10 cellular contexts compared by ENCODE assay signal in genomic region chr12:117032593-117033381, GRCh38.
DNase-seq lines count a peak whose midpoint lies in the region; ATAC-seq and TF ChIP-seq lines count a peak whose summit lies in the region.
"Had no signal": no experiment of that assay in that cellular context is flagged by ENCODE, and none has a peak within 500 bp of the region (broad histone marks: within the 10 kb centered on the region; RNA-seq: fewer than 3 reads in every experiment).

No MANE protein-coding gene starts in this region.

- no peaks in the 10 kb centered on the region for H3K4me1 ChIP-seq in HCT116 (ENCODE audit: control insufficient read depth in 1 of 2, insufficient read depth in 2 of 2, low read length in 2 of 2)
- H3K4me1 ChIP-seq in SJCRH30: no peaks in the 10 kb centered on the region
- peaks cover 0 to 16% (median 14%) of the 10 kb centered on the region in 4 donors for H3K4me1 ChIP-seq in sigmoid colon
- H3K4me1 ChIP-seq in esophagus muscularis mucosa: peaks cover 17 to 27% (median 19%) of the 10 kb centered on the region in 4 donors

- RAD21 ChIA-PET in HCT116 (lab: Charles Lee; ENCODE audit: low non-redundant PET in 1 of 2, low total read pairs in 2 of 2, uncharacterized antibody in 2 of 2, unreplicated experiment in 2 of 2): no interaction called here

- no peak overlapping the region for H3K9ac ChIP-seq in HCT116 (ENCODE audit: low read length)

- H3K27ac Mint-ChIP-seq in activated naive CD4-positive, alpha-beta T cell treated with anti-CD3 and anti-CD28 coated beads, Interleukin-2, amount 50 U/mL, for 72 hours: no peak overlapping the region
- H3K27ac Mint-ChIP-seq: dendritic cell treated with granulocyte-macrophage colony-stimulating factor and Interleukin-4, amounts not matched to agents 40 ng/mL and 50 ng/mL, for 4 days had no signal

- TF ChIP-seq POLR2A in HCT116 (IDR thresholded peaks at IDR 0.05; ENCODE audit: borderline replicate concordance, extremely low read depth, insufficient read depth, insufficient read length) (no peak), sigmoid colon (IDR thresholded peaks at IDR 0.05) (no peak), esophagus muscularis mucosa (IDR thresholded peaks at IDR 0.05; ENCODE audit: low read depth) (no peak)

- no peaks in the 10 kb centered on the region for H3K36me3 Mint-ChIP-seq in activated naive CD4-positive, alpha-beta T cell treated with anti-CD3 and anti-CD28 coated beads, Interleukin-2, amount 50 U/mL, for 72 hours

- no peaks in the 10 kb centered on the region for H3K9me3 ChIP-seq in HCT116 (ENCODE audit: control insufficient read depth in 1 of 2, insufficient read depth in 1 of 2, low read depth in 1 of 2, low read length in 2 of 2)
- H3K9me3 ChIP-seq in SJCRH30 (replicated peaks): no peaks in the 10 kb centered on the region
- no peaks in the 10 kb centered on the region for H3K9me3 ChIP-seq in sigmoid colon
- H3K9me3 ChIP-seq in esophagus muscularis mucosa: no peaks in the 10 kb centered on the region

- H3K9me3 Mint-ChIP-seq in activated naive CD4-positive, alpha-beta T cell treated with anti-CD3 and anti-CD28 coated beads, Interleukin-2, amount 50 U/mL, for 72 hours: no peaks in the 10 kb centered on the region
- H3K9me3 Mint-ChIP-seq: dendritic cell treated with granulocyte-macrophage colony-stimulating factor and Interleukin-4, amounts not matched to agents 40 ng/mL and 50 ng/mL, for 4 days had no signal

- H3K27me3 ChIP-seq in HCT116 (ENCODE audit: insufficient read depth, low read length) (no peaks in the 10 kb centered on the region), SJCRH30 (no peaks in the 10 kb centered on the region), sigmoid colon (peaks cover 9 to 49% (median 37%) of the 10 kb centered on the region in 3 donors), esophagus muscularis mucosa (peaks cover 0 to 43% (median 18%) of the 10 kb centered on the region in 4 donors)

- no peak for TF ChIP-seq EP300 in sigmoid colon (IDR thresholded peaks at IDR 0.05)
- TF ChIP-seq EP300 in esophagus muscularis mucosa (IDR thresholded peaks at IDR 0.05): no peak

- no peak for DNase-seq in HCT116 (ENCODE audit: low read depth, low spot score)
- DNase-seq in SJCRH30: peak; percentile 53 to 54
- no peak for DNase-seq in left ventricle myocardium superior
- peak; percentile 67 for DNase-seq in sigmoid colon
- DNase-seq in esophagus muscularis mucosa (ENCODE audit: extremely low spot score): no peak
- DNase-seq in activated naive CD4-positive, alpha-beta T cell (lab: John Stamatoyannopoulos, UW): no peak
- no peak for DNase-seq in activated naive CD4-positive, alpha-beta T cell treated with anti-CD3 and anti-CD28 coated beads, Interleukin-2, amount 50 U/mL, for 72 hours (ENCODE audit: low spot score in 2 of 2)
- DNase-seq: NCI-H2081 treated with DMSO at 0.1 percent for 48 hours had no signal

- BruUV-seq in HCT116 (replicated peaks; lab: Mats Ljungman, UMichigan): no TSS peak

- H3K27ac ChIP-seq in HCT116 (ENCODE audit: low read depth, low read length) (no peak overlapping the region), SJCRH30 (no peak overlapping the region), sigmoid colon (no peak overlapping the region), esophagus muscularis mucosa (replicated peaks in 1 of 4) (no peak overlapping the region)

- H3K36me3 ChIP-seq in HCT116 (ENCODE audit: control insufficient read depth in 1 of 2, insufficient read depth in 2 of 2, low read length in 2 of 2): no peaks in the 10 kb centered on the region
- H3K36me3 ChIP-seq in SJCRH30: no peaks in the 10 kb centered on the region
- H3K36me3 ChIP-seq in sigmoid colon: peaks cover 0 to 23% (median 10%) of the 10 kb centered on the region in 4 donors
- H3K36me3 ChIP-seq in esophagus muscularis mucosa: peaks cover 8 to 28% (median 21%) of the 10 kb centered on the region in 4 donors

- intact Hi-C loops in HCT116 (cut with micrococcal nuclease) (no loop called here), left ventricle myocardium superior (cut with micrococcal nuclease) (no loop called here), sigmoid colon (cut with DNase I) (no loop called here), esophagus muscularis mucosa (cut with DNase I) (no loop called here)

- H4K20me1 ChIP-seq in HCT116 (ENCODE audit: insufficient read depth): no peaks in the 10 kb centered on the region

- ATAC-seq in HCT116: peak; percentile 25; the same call in 1 of the 2 replicates
- ATAC-seq in left ventricle myocardium superior: peak; percentile 32
- ATAC-seq in HG03571 (IDR thresholded peaks at IDR 0.05; ENCODE audit: unreplicated experiment): no peak
- ATAC-seq in activated naive CD4-positive, alpha-beta T cell treated with anti-CD3 and anti-CD28 coated beads, Interleukin-2, amount 50 U/mL, for 72 hours: no peak

- H3K9me2 ChIP-seq in HCT116 (ENCODE audit: insufficient read depth): no peaks in the 10 kb centered on the region

- no peaks in the 10 kb centered on the region for H3K79me2 ChIP-seq in HCT116 (ENCODE audit: insufficient read depth, low read length)

- CTCF ChIA-PET in HCT116 (lab: Charles Lee): no interaction called here

- 26 to 34% methylated on average over 34 of the region's 34 CpGs for WGBS in sigmoid colon, 2 donors
- WGBS in esophagus muscularis mucosa: 32% methylated on average over 6 of the region's 34 CpGs

- no peak for TF ChIP-seq CTCF in HCT116 (IDR thresholded peaks at IDR 0.05 in 2 of 3, conservative IDR thresholded peaks at IDR 0.05 in 1 of 3; ENCODE audit: borderline replicate concordance in 1 of 3, insufficient read depth in 1 of 3, low read depth in 2 of 3, low read length in 2 of 3)
- no peak for TF ChIP-seq CTCF in sigmoid colon (IDR thresholded peaks at IDR 0.05)
- no peak for TF ChIP-seq CTCF in esophagus muscularis mucosa (IDR thresholded peaks at IDR 0.05)

- POLR2A ChIA-PET in HCT116 (lab: Charles Lee): no interaction called here

- H3K4me3 ChIP-seq in HCT116 (replicated peaks in 1 of 2; ENCODE audit: low read depth in 1 of 2, low read length in 2 of 2): no peak overlapping the region
- no peak overlapping the region for H3K4me3 ChIP-seq in SJCRH30
- peak overlapping the region in 2 of 4 donors; percentile 11 to 12 for H3K4me3 ChIP-seq in sigmoid colon
- H3K4me3 ChIP-seq in esophagus muscularis mucosa: peak overlapping the region in 2 of 4 donors; percentile 9 to 20

- TF ChIP-seq RAD21 in HCT116 (IDR thresholded peaks at IDR 0.05; ENCODE audit: low read depth): no peak

- no peak overlapping the region for H3K4me2 ChIP-seq in HCT116 (ENCODE audit: low read length)

- no peak overlapping the region for H2AFZ ChIP-seq in HCT116 (ENCODE audit: low read depth, low read length, poor library complexity, severe bottlenecking)

TF ChIP-seq in HCT116, 20 proteins besides CTCF, POLR2A, EP300 and RAD21 (continues in another document):
- no peak for TF ChIP-seq CEBPB (IDR thresholded peaks at IDR 0.05; ENCODE audit: low read depth)
- no peak for TF ChIP-seq ATF3 (IDR thresholded peaks at IDR 0.05)
- TF ChIP-seq FOSL1 (IDR thresholded peaks at IDR 0.05; ENCODE audit: low read depth): no peak
- no peak for TF ChIP-seq EGR1 (IDR thresholded peaks at IDR 0.05; ENCODE audit: low read depth)
- TF ChIP-seq JUND (IDR thresholded peaks at IDR 0.05): no peak
- no peak for TF ChIP-seq REST (IDR thresholded peaks at IDR 0.05; ENCODE audit: low read depth)
- TF ChIP-seq SP1 (IDR thresholded peaks at IDR 0.05; ENCODE audit: low read depth): no peak
- no peak for TF ChIP-seq EZH2phosphoT487 (IDR thresholded peaks at IDR 0.05; ENCODE audit: borderline replicate concordance)
- no peak for TF ChIP-seq TCF7L2 (IDR thresholded peaks at IDR 0.05; ENCODE audit: borderline replicate concordance, extremely low read depth, insufficient read depth, insufficient read length)
- TF ChIP-seq ELF1 (IDR thresholded peaks at IDR 0.05; ENCODE audit: borderline replicate concordance, low read depth): no peak
- no peak for TF ChIP-seq POLR2AphosphoS5 (IDR thresholded peaks at IDR 0.05; ENCODE audit: low read depth, low read length)
- TF ChIP-seq ZFX (IDR thresholded peaks at IDR 0.05): no peak
- TF ChIP-seq YY1 (IDR thresholded peaks at IDR 0.05; ENCODE audit: extremely low read depth, insufficient replicate concordance, low read depth, low read length): no peak
- no peak for TF ChIP-seq MAX (IDR thresholded peaks at IDR 0.05)
- no peak for TF ChIP-seq EZH2 (IDR thresholded peaks at IDR 0.05)
- TF ChIP-seq SRF (IDR thresholded peaks at IDR 0.05; ENCODE audit: low read depth): no peak

Comparison
In these comparisons a context has a peak if more than half of its experiments do, and no peak if none do; other contexts are left out.
1. ATAC-seq: peak in HCT116 (single experiment) and left ventricle myocardium superior (single experiment); none in HG03571 (single experiment) and activated naive CD4-positive, alpha-beta T cell treated with anti-CD3 and anti-CD28 coated beads, Interleukin-2, amount 50 U/mL, for 72 hours (0 of 2).
2. DNase-seq: peak in SJCRH30 (2 of 2) and sigmoid colon (single experiment); none in HCT116 (single experiment), left ventricle myocardium superior (single experiment), esophagus muscularis mucosa (single experiment), activated naive CD4-positive, alpha-beta T cell (0 of 4) and activated naive CD4-positive, alpha-beta T cell treated with anti-CD3 and anti-CD28 coated beads, Interleukin-2, amount 50 U/mL, for 72 hours (0 of 2).